ENCODE assay signal across 21 cellular contexts in the genomic region with DNA sequence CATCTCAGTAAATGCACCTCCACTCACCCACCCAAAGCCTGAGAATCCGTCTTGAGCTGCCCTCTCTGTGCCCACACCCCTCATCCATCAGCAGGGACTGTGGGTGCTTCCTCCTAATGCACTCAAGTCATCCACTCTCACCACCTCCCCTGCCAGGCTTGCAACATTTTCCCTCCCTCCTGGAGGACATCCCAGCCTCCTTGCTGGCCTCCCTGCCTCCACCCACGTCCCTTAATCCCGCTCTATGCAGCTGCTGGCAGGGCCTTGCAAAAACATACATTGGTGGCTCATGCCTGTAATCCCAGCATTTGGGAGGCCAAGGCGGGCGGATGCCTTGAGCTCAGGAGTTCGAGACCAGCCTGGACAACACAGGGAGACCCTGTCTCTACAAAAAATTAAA. TPM values are rescaled to one million over a fixed set of nuclear protein-coding genes. Genes with fewer than 3 reads are reported as not detected.
DNase-seq lines count a peak whose midpoint lies in the region; ATAC-seq, FAIRE-seq and TF ChIP-seq lines count a peak whose summit lies in the region.
"Had no signal": no experiment of that assay in that cellular context is flagged by ENCODE, and none has a peak within 500 bp of the region (broad histone marks: within the 10 kb centered on the region; RNA-seq: fewer than 3 reads in every experiment).

No MANE protein-coding gene starts in this region.

- CTCF ChIA-PET in T-cell (lab: Charles Lee), result no interaction called here

- H3K9me3 Mint-ChIP-seq in chondrocyte (ENCODE audit: low read depth) (no peaks in the 10 kb centered on the region), T-cell (no peaks in the 10 kb centered on the region)
- H3K9me3 Mint-ChIP-seq: CD8-positive, alpha-beta T cell had no signal

- H3K4me1 ChIP-seq in mesodermal cell (ENCODE audit: control insufficient read depth, insufficient read depth, low read length, poor library complexity, severe bottlenecking) (peaks cover 37% of the 10 kb centered on the region), spleen (peaks cover 0 to 18% (median 6%) of the 10 kb centered on the region in 6 donors)

- WGBS in mesodermal cell (ENCODE audit: insufficient coverage in 2 of 2), 2 experiments, result 89 to 91% methylated on average over 4 to 6 of the region's 6 CpGs
- WGBS in spleen, 5 donors, result 91 to 96% (median 94%) methylated on average over 6 of the region's 6 CpGs

- no peak for TF ChIP-seq POLR2A in spleen (IDR thresholded peaks at IDR 0.05)

- POLR2A ChIA-PET in T-cell (lab: Charles Lee), result no interaction called here

- no peak for ATAC-seq in GM21381 (IDR thresholded peaks at IDR 0.05; ENCODE audit: unreplicated experiment)
- no peak for ATAC-seq in GM18511 (IDR thresholded peaks at IDR 0.05; ENCODE audit: unreplicated experiment)
- ATAC-seq in T-cell (replicated peaks in 1 of 4), result no peak
- ATAC-seq: CD8-positive, alpha-beta T cell; HCT116 had no signal

- H3K9me3 ChIP-seq in mesodermal cell (ENCODE audit: control insufficient read depth, low read length) (no peaks in the 10 kb centered on the region), spleen (no peaks in the 10 kb centered on the region)
- H3K9me3 ChIP-seq: BE2C had no signal

- FAIRE-seq in HTR-8/SVneo (lab: Jason Lieb, UNC) (peak; percentile 70), GM19239 (lab: Jason Lieb, UNC) (no peak)
- FAIRE-seq: A204.1, D721Med, G401.6, GM12891, H54 had no signal

- DNase-seq in HTR-8/SVneo (ENCODE audit: insufficient read length, low spot score) (no peak), chondrocyte (ENCODE audit: low spot score) (peak; percentile 49), spleen (peak; percentile 65), GM19239 (ENCODE audit: insufficient read length, low spot score) (no peak), T-cell (no peak)
- DNase-seq: BE2C; CD8-positive, alpha-beta T cell; COR-L47; DMS153; DMS79 treated with DMSO at 0.1 percent for 48 hours; EL had no signal

- no peaks in the 10 kb centered on the region for H3K27me3 Mint-ChIP-seq in chondrocyte (ENCODE audit: low read depth)
- no peaks in the 10 kb centered on the region for H3K27me3 Mint-ChIP-seq in T-cell

- TF ChIP-seq CTCF in chondrocyte (IDR thresholded peaks at IDR 0.05), result no peak
- no peak for TF ChIP-seq CTCF in spleen (IDR thresholded peaks at IDR 0.05 in 8 of 11, conservative IDR thresholded peaks at IDR 0.05 in 3 of 11)

- no peak overlapping the region for H3K4me3 Mint-ChIP-seq in chondrocyte (ENCODE audit: unreplicated experiment)
- no peak overlapping the region for H3K4me3 Mint-ChIP-seq in T-cell
- H3K4me3 Mint-ChIP-seq: CD8-positive, alpha-beta T cell had no signal

- H3K4me3 ChIP-seq in mesodermal cell (ENCODE audit: extremely low read depth, insufficient read depth, low read length, poor library complexity, severe bottlenecking) (peak overlapping the region; percentile 5), spleen (no peak overlapping the region)

- intact Hi-C loops in spleen (cut with DNase I; ENCODE audit: low total_unique reads), result no loop called here

- H3K27ac ChIP-seq in mesodermal cell (ENCODE audit: low read depth, low read length, severe bottlenecking), result no peak overlapping the region
- H3K27ac ChIP-seq in spleen, result no peak overlapping the region
- H3K27ac ChIP-seq: C4-2B had no signal

- H3K36me3 ChIP-seq in mesodermal cell (ENCODE audit: control insufficient read depth, insufficient read depth, low read length), result no peaks in the 10 kb centered on the region
- H3K36me3 ChIP-seq in spleen, result no peaks in the 10 kb centered on the region
- H3K36me3 ChIP-seq: BE2C had no signal

- no peaks in the 10 kb centered on the region for H3K4me1 Mint-ChIP-seq in chondrocyte (ENCODE audit: low read depth)
- no peaks in the 10 kb centered on the region for H3K4me1 Mint-ChIP-seq in T-cell

- H3K36me3 Mint-ChIP-seq in chondrocyte (ENCODE audit: low read depth), result no peaks in the 10 kb centered on the region
- no peaks in the 10 kb centered on the region for H3K36me3 Mint-ChIP-seq in T-cell
- H3K36me3 Mint-ChIP-seq: CD8-positive, alpha-beta T cell had no signal

- H3K27ac Mint-ChIP-seq in chondrocyte (ENCODE audit: unreplicated experiment) (no peak overlapping the region), T-cell (no peak overlapping the region)
- H3K27ac Mint-ChIP-seq: CD8-positive, alpha-beta T cell had no signal

- no peaks in the 10 kb centered on the region for H3K27me3 ChIP-seq in spleen (replicated peaks in 1 of 7)
- H3K27me3 ChIP-seq: BE2C had no signal

RNA-seq across cellular contexts. Expression of gene SRC, which starts 15.6 kb away (rescaled TPM):
- total RNA-seq in chondrocyte, result 16.0 to 25.7 TPM (median 25.1 TPM) in 3 replicates
- 97.8 TPM for polyA plus RNA-seq in mesodermal cell (2013, experiment 1 of 2)
- polyA plus RNA-seq in mesodermal cell (2013, experiment 2 of 2), result 102 TPM
- total RNA-seq in spleen, result 10 to 100 TPM; 27.3 to 68.0 (median 36.1) TPM
- 10 to 100 TPM in 2 of 3 donors, 1 to 10 TPM in 1; 7.0 to 28.7 (median 10.1) TPM for polyA plus RNA-seq in spleen
- 1 to 10 TPM; 1.4 to 4.5 (median 2.0) TPM for total RNA-seq in T-cell

RNA-seq across cellular contexts. Expression of gene MANBAL, which starts 40.9 kb away (rescaled TPM):
- total RNA-seq in chondrocyte (30.9 to 34.1 TPM (median 32.5 TPM) in 3 replicates), spleen (10 to 100 TPM; 10.7 to 24.7 (median 18.1) TPM), T-cell (10 to 100 TPM in 3 of 5 donors, 1 to 10 TPM in 2; 5.8 to 12.6 (median 11.7) TPM)
- 69.0 TPM for polyA plus RNA-seq in mesodermal cell (2013, experiment 1 of 2)
- polyA plus RNA-seq in mesodermal cell (2013, experiment 2 of 2), result 60.5 TPM
- 10 to 100 TPM; 30.2 to 33.0 (median 32.3) TPM for polyA plus RNA-seq in spleen

Comparison
In these comparisons a context has a peak if more than half of its experiments do, and no peak if none do; other contexts are left out.
1. DNase-seq: peak in chondrocyte (single experiment) and spleen (single experiment); none in HTR-8/SVneo (single experiment), GM19239 (single experiment) and T-cell (0 of 34).